Comparison of ENCODE assay signal across 8 cellular contexts in the genomic region with DNA sequence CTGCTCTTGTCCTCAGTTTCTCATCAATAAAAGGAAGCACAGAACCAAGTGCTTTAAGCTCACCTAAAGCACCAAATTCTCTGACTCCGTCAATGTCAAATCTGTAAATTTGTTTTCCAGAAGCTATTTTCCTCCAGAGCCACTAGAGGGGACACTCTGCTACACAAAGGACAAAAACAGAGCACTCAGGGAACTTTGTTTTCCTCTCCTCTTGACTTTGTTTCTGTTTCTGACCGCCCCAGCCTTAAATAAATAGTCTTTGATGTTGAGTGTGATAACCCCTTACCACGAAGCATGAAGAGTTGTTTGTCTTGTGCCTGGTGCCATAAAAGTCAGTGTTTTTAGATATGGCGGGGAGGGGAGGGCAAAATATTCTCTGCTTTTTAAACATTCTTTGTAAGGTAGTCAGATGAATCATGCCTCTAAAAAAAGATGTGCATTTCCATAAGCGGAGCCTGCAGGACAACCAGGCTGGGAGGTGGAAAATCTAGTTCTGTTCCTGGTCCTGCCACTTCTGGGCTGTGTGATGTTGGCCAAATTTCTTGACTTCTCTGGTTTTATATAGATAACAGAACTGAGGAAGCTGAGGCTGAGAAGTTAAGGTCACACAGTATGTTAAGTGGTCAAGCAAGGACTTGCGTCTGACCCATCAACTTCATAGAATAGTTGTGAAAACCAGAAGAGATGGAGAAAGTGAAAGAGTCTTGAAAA. TPM values are rescaled to one million over a fixed set of nuclear protein-coding genes. Genes with fewer than 3 reads are reported as not detected.
DNase-seq lines count a peak whose midpoint lies in the region; ATAC-seq lines count a peak whose summit lies in the region.

No MANE protein-coding gene starts in this region.

- H3K36me3 Mint-ChIP-seq in CD4-positive, alpha-beta memory T cell, result no peaks in the 10 kb centered on the region

- no peaks in the 10 kb centered on the region for H3K27me3 ChIP-seq in CD4-positive, alpha-beta memory T cell (ENCODE audit: insufficient read depth, low read length)

- intact Hi-C loops in CD4-positive, alpha-beta memory T cell (cut with micrococcal nuclease), result loop anchor here (1.0 to 2.0 kb wide), 4 partner anchors 50 to 91 kb away; no protein-coding TSS in a partner anchor
- intact Hi-C loops in left colon (cut with DNase I, micrococcal nuclease), result loop anchor here in 1 of 2 donors (2.0 kb wide), 1 partner anchor 94 kb away; no protein-coding TSS in a partner anchor

- no peaks in the 10 kb centered on the region for H3K9me3 ChIP-seq in CD4-positive, alpha-beta memory T cell (ENCODE audit: control insufficient read depth in 1 of 2, low read length in 2 of 2)

- no peaks in the 10 kb centered on the region for H3K36me3 ChIP-seq in CD4-positive, alpha-beta memory T cell (ENCODE audit: insufficient read depth, low read length)

- H3K9me3 Mint-ChIP-seq in CD4-positive, alpha-beta memory T cell, result peaks cover 0 to 6% (median 2%) of the 10 kb centered on the region in 8 donors

- no peak overlapping the region for H3K27ac ChIP-seq in CD4-positive, alpha-beta memory T cell (ENCODE audit: low read depth, low read length)
- H3K27ac ChIP-seq in substantia nigra (ENCODE audit: low read depth, low read length, poor library complexity, severe bottlenecking), result peak overlapping the region; percentile 54

- H3K4me1 ChIP-seq in CD4-positive, alpha-beta memory T cell (ENCODE audit: insufficient read depth, low read length), result peaks cover 10% of the 10 kb centered on the region

- H3K4me3 ChIP-seq in CD4-positive, alpha-beta memory T cell (ENCODE audit: low read length in 2 of 2), result no peak overlapping the region

- H3K4me3 Mint-ChIP-seq in CD4-positive, alpha-beta memory T cell, result peak overlapping the region in 6 of 8 donors; percentile 11 to 69 (median 50)

- peak overlapping the region in 2 of 7 donors; percentile 7 to 39 for H3K27ac Mint-ChIP-seq in CD4-positive, alpha-beta memory T cell

- peak; percentile 72 for ATAC-seq in GM18858 (IDR thresholded peaks at IDR 0.05; ENCODE audit: unreplicated experiment)
- ATAC-seq in HG03460 (IDR thresholded peaks at IDR 0.05; ENCODE audit: unreplicated experiment), result peak; percentile 65
- peak; percentile 88 for ATAC-seq in left colon
- no peak for ATAC-seq in GM19023 (IDR thresholded peaks at IDR 0.05; ENCODE audit: unreplicated experiment)

- POLR2A ChIA-PET in CD4-positive, alpha-beta memory T cell (lab: Charles Lee; ENCODE audit: partially characterized antibody), result interaction anchor here (0.8 to 2.8 kb wide), 11 partner anchors 24 to 129 kb away, joined by 3 to 14 read pairs (median 5); partner anchors contain the start of gene PXYLP1

- peaks cover 2 to 5% of the 10 kb centered on the region in 2 donors for H3K27me3 Mint-ChIP-seq in CD4-positive, alpha-beta memory T cell

- peak in 4 of 5 donors; percentile 46 to 60 (median 50) for DNase-seq in CD4-positive, alpha-beta memory T cell
- DNase-seq in OCI-M1 (lab: John Stamatoyannopoulos, UW) (peak; percentile 83), cerebellar cortex (ENCODE audit: low spot score) (peak; percentile 58), left colon (no peak), substantia nigra (lab: John Stamatoyannopoulos, UW) (peak in 1 of 49 donors; percentile 53)

- CTCF ChIA-PET in CD4-positive, alpha-beta memory T cell (lab: Charles Lee; ENCODE audit: partially characterized antibody), result interaction anchor here (0.7 to 5.3 kb wide), 35 partner anchors 9 to 200 kb away, joined by 3 to 147 read pairs (median 5); partner anchors contain the start of gene PXYLP1

- H3K4me1 Mint-ChIP-seq in CD4-positive, alpha-beta memory T cell, result peaks cover 3 to 8% (median 7%) of the 10 kb centered on the region in 4 donors

RNA-seq across cellular contexts. Expression of gene ZBTB38, which starts 7.3 kb away (rescaled TPM):
- 10 to 100 TPM; 86.6 to 87.8 TPM for total RNA-seq in CD4-positive, alpha-beta memory T cell
- polyA plus RNA-seq in CD4-positive, alpha-beta memory T cell, result 100 to 1,000 TPM in 1 of 2 donors, 10 to 100 TPM in 1; 44.1 to 103 TPM
- total RNA-seq in left colon, result 100 to 1,000 TPM; 120 to 143 TPM

Comparison
In these comparisons a context has a peak if more than half of its experiments do, and no peak if none do; other contexts are left out.
1. DNase-seq: peak in CD4-positive, alpha-beta memory T cell (4 of 5), OCI-M1 (single experiment) and cerebellar cortex (single experiment); none in left colon (0 of 2).